1 cellular context compared by ENCODE assay signal in the genomic region with DNA sequence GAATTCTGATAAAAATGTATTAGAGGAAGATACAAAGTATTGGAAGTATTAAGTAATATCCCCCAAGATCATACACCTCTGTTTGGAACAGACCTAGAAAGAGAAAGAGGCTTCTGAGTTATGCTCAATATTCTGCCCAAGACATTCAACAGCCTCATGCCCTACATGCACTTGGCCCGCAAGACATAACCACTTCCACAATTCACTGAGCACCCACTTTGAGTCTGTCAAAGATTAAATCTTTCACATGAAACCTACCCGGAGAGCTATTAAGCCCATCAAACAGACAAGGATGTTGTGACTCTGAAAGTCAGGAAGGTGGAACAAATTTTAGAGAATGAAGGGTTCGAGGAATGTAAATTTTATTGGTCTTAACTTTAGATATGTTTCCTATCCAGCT.
TF ChIP-seq lines count a peak whose summit lies in the region.

No MANE protein-coding gene starts in this region.

TF ChIP-seq in GM23338, 12 proteins besides CTCF, POLR2A, EP300 and RAD21 (continued from another document):
- no peak for TF ChIP-seq POLR2AphosphoS5 (IDR thresholded peaks at IDR 0.05; ENCODE audit: low read depth)
- TF ChIP-seq ZNF462 (CRISPR knock-in tag; IDR thresholded peaks at IDR 0.05), result no peak
- no peak for TF ChIP-seq EZH2 (IDR thresholded peaks at IDR 0.05; ENCODE audit: low read depth, unreplicated experiment)
- TF ChIP-seq EZH2phosphoT487 (IDR thresholded peaks at IDR 0.05; ENCODE audit: unreplicated experiment), result no peak
